ENCODE assay signal across 10 cellular contexts in genomic region chr6:106194949-106195919, GRCh38.
A peak's percentile ranks its signal among the peaks of the same experiment; 100 is the strongest.
DNase-seq lines count a peak whose midpoint lies in the region; ATAC-seq, FAIRE-seq and TF ChIP-seq lines count a peak whose summit lies in the region.
"Had no signal": no experiment of that assay in that cellular context is flagged by ENCODE, and none has a peak within 500 bp of the region (broad histone marks: within the 10 kb centered on the region; RNA-seq: fewer than 3 reads in every experiment).

No MANE protein-coding gene starts in this region.

- H2BK15ac ChIP-seq in neuronal stem cell (ENCODE audit: low read length), result no peak overlapping the region

- no peak overlapping the region for H3K4me2 ChIP-seq in neuronal stem cell (ENCODE audit: insufficient read depth, low read length, poor library complexity, severe bottlenecking)

- no peak overlapping the region for H2AK5ac ChIP-seq in neuronal stem cell (ENCODE audit: low read depth, low read length)

- H4K91ac ChIP-seq in neuronal stem cell (ENCODE audit: low read depth, low read length, poor library complexity), result no peak overlapping the region

- no CpG with 5 or more reads among the region's 7 CpGs for WGBS in neuronal stem cell (ENCODE audit: extremely low coverage in 2 of 2, insufficient read length in 2 of 2, insufficient replicate concordance in 1 of 2), 2 donors

- FAIRE-seq in GM12891 (lab: Jason Lieb, UNC), result peak; percentile 66

- H3K79me1 ChIP-seq in neuronal stem cell (ENCODE audit: low read depth, low read length), result no peaks in the 10 kb centered on the region

- peaks cover 58% of the 10 kb centered on the region for H3K36me3 Mint-ChIP-seq in activated T-helper 2 cell treated with anti-CD3 and anti-CD28 coated beads, Interferon-gamma antibody, Interleukin-2, Interleukin-4, amounts not matched to agents 10 μg/mL and 5 μg/mL and 100 μg/mL, durations not matched to agents 14 hours and 24 hours and 36 hours (ENCODE audit: low read depth)

- no peaks in the 10 kb centered on the region for H3K9me3 Mint-ChIP-seq in activated T-helper 2 cell treated with anti-CD3 and anti-CD28 coated beads, Interferon-gamma antibody, Interleukin-2, Interleukin-4, amounts not matched to agents 10 μg/mL and 5 μg/mL and 100 μg/mL, durations not matched to agents 14 hours and 24 hours and 36 hours

- H2BK5ac ChIP-seq in neuronal stem cell (ENCODE audit: low read length), result no peak overlapping the region

- H3K4ac ChIP-seq in neuronal stem cell (ENCODE audit: low read length), result no peak overlapping the region

- H2BK120ac ChIP-seq in neuronal stem cell (ENCODE audit: low read depth, low read length), result no peak overlapping the region

- H3K18ac ChIP-seq in neuronal stem cell (ENCODE audit: low read length), result no peak overlapping the region

- no peak overlapping the region for H3K9ac ChIP-seq in neuronal stem cell (ENCODE audit: low read depth, low read length, poor library complexity)

- no peak overlapping the region for H4K8ac ChIP-seq in neuronal stem cell (ENCODE audit: low read depth, low read length)

- intact Hi-C loops in activated T-helper 2 cell treated with anti-CD3 and anti-CD28 coated beads, Interferon-gamma antibody, Interleukin-2, Interleukin-4, amounts not matched to agents 10 μg/mL and 5 μg/mL and 100 μg/mL, durations not matched to agents 14 hours and 24 hours and 36 hours (cut with micrococcal nuclease), result no loop called here

- no peak overlapping the region for H2BK12ac ChIP-seq in neuronal stem cell (ENCODE audit: low read length)

- no peak for TF ChIP-seq POLR2A in GM12891 (IDR thresholded peaks at IDR 0.05; ENCODE audit: low read depth, low read length)

- DNase-seq in GM12891 (ENCODE audit: insufficient read length, low spot score) (no peak), kidney tubule cell (ENCODE audit: low spot score) (peak; percentile 85), midbrain (lab: John Stamatoyannopoulos, UW) (no peak), neuronal stem cell (ENCODE audit: low spot score) (no peak), NCI-H2029 (lab: John Stamatoyannopoulos, UW) (no peak)
- no peak for DNase-seq in activated T-helper 2 cell treated with anti-CD3 and anti-CD28 coated beads, Interferon-gamma antibody, Interleukin-2, Interleukin-4, amounts not matched to agents 10 μg/mL and 5 μg/mL and 100 μg/mL, durations not matched to agents 14 hours and 24 hours and 36 hours (ENCODE audit: low spot score)
- no peak for DNase-seq in activated effector memory CD4-positive, alpha-beta T cell treated with Interleukin-2 at 50 U/mL for 16 hours
- DNase-seq: aorta, SIG-M5 had no signal

- no peaks in the 10 kb centered on the region for H3K27me3 Mint-ChIP-seq in activated T-helper 2 cell treated with anti-CD3 and anti-CD28 coated beads, Interferon-gamma antibody, Interleukin-2, Interleukin-4, amounts not matched to agents 10 μg/mL and 5 μg/mL and 100 μg/mL, durations not matched to agents 14 hours and 24 hours and 36 hours (ENCODE audit: low read depth)

- H3K27ac Mint-ChIP-seq in activated T-helper 2 cell treated with anti-CD3 and anti-CD28 coated beads, Interferon-gamma antibody, Interleukin-2, Interleukin-4, amounts not matched to agents 10 μg/mL and 5 μg/mL and 100 μg/mL, durations not matched to agents 14 hours and 24 hours and 36 hours, result peak overlapping the region; percentile 88

- peak overlapping the region; percentile 63 for H3K4me3 Mint-ChIP-seq in activated T-helper 2 cell treated with anti-CD3 and anti-CD28 coated beads, Interferon-gamma antibody, Interleukin-2, Interleukin-4, amounts not matched to agents 10 μg/mL and 5 μg/mL and 100 μg/mL, durations not matched to agents 14 hours and 24 hours and 36 hours (ENCODE audit: low read depth)

- no peaks in the 10 kb centered on the region for H3K4me1 ChIP-seq in neuronal stem cell (ENCODE audit: control insufficient read depth in 2 of 2, insufficient read depth in 1 of 2, low read depth in 1 of 2, low read length in 2 of 2)

- H3K36me3 ChIP-seq in neuronal stem cell (replicated peaks in 1 of 2; ENCODE audit: control insufficient read depth in 2 of 2, insufficient read depth in 2 of 2, low read length in 2 of 2), result no peaks in the 10 kb centered on the region

- peak; percentile 50 for ATAC-seq in HG03342 (IDR thresholded peaks at IDR 0.05; ENCODE audit: unreplicated experiment)

- H2AFZ ChIP-seq in neuronal stem cell (ENCODE audit: low read length), result no peak overlapping the region

- H3K27ac ChIP-seq in neuronal stem cell (replicated peaks; ENCODE audit: low read length), result no peak overlapping the region

- no peaks in the 10 kb centered on the region for H3K27me3 ChIP-seq in neuronal stem cell (ENCODE audit: control insufficient read depth in 3 of 3, insufficient read depth in 3 of 3, low read depth in 1 of 3, low read length in 3 of 3)

- H3K14ac ChIP-seq in neuronal stem cell (ENCODE audit: low read length), result no peak overlapping the region

- peaks cover 60% of the 10 kb centered on the region for H3K4me1 Mint-ChIP-seq in activated T-helper 2 cell treated with anti-CD3 and anti-CD28 coated beads, Interferon-gamma antibody, Interleukin-2, Interleukin-4, amounts not matched to agents 10 μg/mL and 5 μg/mL and 100 μg/mL, durations not matched to agents 14 hours and 24 hours and 36 hours (ENCODE audit: low read depth)

- no peak overlapping the region for H3K23ac ChIP-seq in neuronal stem cell (ENCODE audit: low read depth, low read length, poor library complexity)

- H3K4me3 ChIP-seq in neuronal stem cell (ENCODE audit: low read length in 2 of 2), result no peak overlapping the region

- no peaks in the 10 kb centered on the region for H3K9me3 ChIP-seq in neuronal stem cell (replicated peaks in 1 of 2; ENCODE audit: control insufficient read depth in 2 of 2, insufficient read depth in 1 of 2, low read depth in 1 of 2, low read length in 2 of 2)

TF ChIP-seq in GM12891, 5 proteins besides CTCF, POLR2A, EP300 and RAD21:
- TF ChIP-seq PAX5 (IDR thresholded peaks at IDR 0.05; ENCODE audit: insufficient read depth, low read length, severe bottlenecking) (no peak), POLR2AphosphoS5 (IDR thresholded peaks at IDR 0.05; ENCODE audit: low read depth, low read length) (no peak), SPI1 (IDR thresholded peaks at IDR 0.05; ENCODE audit: low read depth, low read length) (no peak), POU2F2 (IDR thresholded peaks at IDR 0.05; ENCODE audit: low read depth, low read length) (no peak), TAF1 (IDR thresholded peaks at IDR 0.05; ENCODE audit: low read depth, low read length) (no peak)
